8 cellular contexts compared by ENCODE assay signal in the genomic region with DNA sequence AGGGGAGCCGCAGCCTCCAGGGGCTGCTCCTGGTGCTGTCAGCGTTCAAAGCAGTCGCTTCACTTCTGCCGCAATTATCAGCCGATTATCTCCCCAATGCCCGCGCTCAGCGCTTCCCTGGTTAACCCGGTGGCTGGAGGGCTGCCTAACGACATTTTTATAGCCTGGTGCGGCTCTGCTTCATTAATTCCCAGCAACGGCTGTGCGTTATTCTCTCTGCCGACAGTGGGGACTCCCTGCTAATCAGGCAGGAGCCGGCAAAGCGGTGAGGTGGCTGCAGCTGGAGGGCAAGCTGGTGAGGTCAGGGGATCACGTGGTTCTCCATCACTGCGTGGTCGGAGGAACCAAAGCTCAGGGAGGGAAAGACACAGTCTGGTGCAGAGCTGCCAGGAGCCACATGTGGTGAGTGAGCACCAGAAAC.
A peak's percentile ranks its signal among the peaks of the same experiment; 100 is the strongest.
DNase-seq lines count a peak whose midpoint lies in the region; ATAC-seq and FAIRE-seq lines count a peak whose summit lies in the region.

No MANE protein-coding gene starts in this region.

- H3K4me3 ChIP-seq in effector memory CD4-positive, alpha-beta T cell (ENCODE audit: insufficient read depth, low read depth, low read length, poor library complexity, severe bottlenecking): no peak overlapping the region

- peaks cover 4% of the 10 kb centered on the region for H3K27me3 ChIP-seq in effector memory CD4-positive, alpha-beta T cell (replicated peaks; ENCODE audit: control insufficient read depth, insufficient read depth, low read length, poor library complexity, severe bottlenecking)

- DNase-seq in Ammon's horn (ENCODE audit: low spot score): peak; percentile 42
- DNase-seq in NCI-H524 treated with DMSO at 0.1 percent for 48 hours (lab: John Stamatoyannopoulos, UW): peak; percentile 69
- DNase-seq in glomerular visceral epithelial cell (ENCODE audit: extremely low spot score): peak; percentile 40
- DNase-seq in urothelium cell line (ENCODE audit: low spot score): peak; percentile 32
- DNase-seq in stimulated activated CD4-positive, alpha-beta T cell treated with anti-CD3 and anti-CD28 coated beads, Interleukin-4, amount 100 ng/mL, for 1 hour: no peak
- DNase-seq in effector memory CD4-positive, alpha-beta T cell: no peak

- H3K27ac ChIP-seq in effector memory CD4-positive, alpha-beta T cell (ENCODE audit: insufficient read depth, low read length, poor library complexity, severe bottlenecking): no peak overlapping the region

- no peaks in the 10 kb centered on the region for H3K4me1 ChIP-seq in effector memory CD4-positive, alpha-beta T cell (ENCODE audit: control insufficient read depth, insufficient read depth, low read length, poor library complexity, severe bottlenecking)

- no peak for FAIRE-seq in urothelium cell line (lab: Jason Lieb, UNC)

- no peaks in the 10 kb centered on the region for H3K36me3 ChIP-seq in effector memory CD4-positive, alpha-beta T cell (ENCODE audit: control insufficient read depth, insufficient read depth, low read length)

- no peaks in the 10 kb centered on the region for H3K9me3 ChIP-seq in effector memory CD4-positive, alpha-beta T cell (ENCODE audit: control insufficient read depth, low read length)

- ATAC-seq in GM21825 (IDR thresholded peaks at IDR 0.05; ENCODE audit: unreplicated experiment) (peak; percentile 87), HG03095 (IDR thresholded peaks at IDR 0.05; ENCODE audit: unreplicated experiment) (no peak)

Comparison
In these comparisons a context has a peak if more than half of its experiments do, and no peak if none do; other contexts are left out.
1. DNase-seq: peak in Ammon's horn (single experiment), NCI-H524 treated with DMSO at 0.1 percent for 48 hours (single experiment), glomerular visceral epithelial cell (single experiment) and urothelium cell line (single experiment); none in stimulated activated CD4-positive, alpha-beta T cell treated with anti-CD3 and anti-CD28 coated beads, Interleukin-4, amount 100 ng/mL, for 1 hour (single experiment) and effector memory CD4-positive, alpha-beta T cell (0 of 3).